Comparison of ENCODE assay signal across 2 cellular contexts in the genomic region with DNA sequence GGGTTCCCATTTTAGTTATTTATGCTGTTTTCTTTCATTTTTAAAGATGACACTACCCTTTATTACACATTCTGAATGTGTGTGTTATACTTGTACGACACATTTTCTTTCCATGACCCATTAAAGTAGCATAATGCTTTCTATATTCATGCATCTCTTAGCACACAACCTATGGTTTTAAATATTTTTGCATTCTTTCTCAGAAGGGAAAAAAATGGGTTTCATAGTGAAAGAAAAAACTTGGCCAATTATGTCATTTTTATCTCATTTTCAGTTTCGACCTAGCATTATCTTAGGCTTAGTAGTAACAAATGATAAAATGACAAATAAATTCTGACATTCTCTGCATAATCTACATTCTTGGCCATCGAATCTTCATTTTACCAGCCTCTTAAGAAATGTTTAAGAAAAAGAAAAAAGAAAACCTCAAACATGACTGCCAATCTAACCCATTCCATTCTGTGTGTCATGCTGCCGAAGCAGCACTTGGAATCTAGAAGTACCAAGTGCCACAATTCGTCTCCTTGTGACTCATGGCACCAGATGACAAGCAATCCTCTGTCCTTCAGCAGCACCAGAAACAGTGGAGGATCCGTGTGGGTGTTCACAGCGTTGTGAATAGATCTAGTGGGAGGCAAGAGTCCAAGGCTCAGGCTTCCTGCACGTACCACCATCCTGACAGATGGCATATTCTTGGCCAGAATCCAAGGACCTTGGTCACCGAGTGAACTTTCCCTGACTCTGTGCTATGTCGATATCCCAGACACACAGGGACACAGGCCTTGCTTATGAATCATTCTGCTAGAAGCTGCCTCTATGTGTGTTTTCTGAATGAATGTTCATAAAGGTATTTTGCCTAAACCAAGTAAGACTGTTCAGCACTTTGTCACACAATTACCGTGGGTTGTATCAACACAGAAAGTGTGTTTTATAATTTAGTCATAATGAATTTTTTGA.
TF ChIP-seq lines count a peak whose summit lies in the region.

No MANE protein-coding gene starts in this region.

TF ChIP-seq in HCT116, 20 proteins besides CTCF, POLR2A, EP300 and RAD21 (continued from another document):
- TF ChIP-seq CBX3 (IDR thresholded peaks at IDR 0.05; ENCODE audit: low read depth) (peak; percentile 99), ZNF274 (IDR thresholded peaks at IDR 0.05; ENCODE audit: low read depth, low read length) (no peak), SP1 (IDR thresholded peaks at IDR 0.05; ENCODE audit: low read depth) (peak; percentile 97), EGR1 (IDR thresholded peaks at IDR 0.05; ENCODE audit: low read depth) (peak; percentile 84), JUND (IDR thresholded peaks at IDR 0.05) (peak; percentile 97), CEBPB (IDR thresholded peaks at IDR 0.05; ENCODE audit: low read depth) (peak; percentile 92), POLR2AphosphoS5 (IDR thresholded peaks at IDR 0.05; ENCODE audit: low read depth, low read length) (peak; percentile 77), FOSL1 (IDR thresholded peaks at IDR 0.05; ENCODE audit: low read depth) (peak; percentile 92), YY1 (IDR thresholded peaks at IDR 0.05; ENCODE audit: extremely low read depth, insufficient replicate concordance, low read depth, low read length) (peak; percentile 6), EZH2phosphoT487 (IDR thresholded peaks at IDR 0.05; ENCODE audit: borderline replicate concordance) (no peak), MAX (IDR thresholded peaks at IDR 0.05) (peak; percentile 90), TCF7L2 (IDR thresholded peaks at IDR 0.05; ENCODE audit: borderline replicate concordance, extremely low read depth, insufficient read depth, insufficient read length) (peak; percentile 56), ATF3 (IDR thresholded peaks at IDR 0.05) (peak; percentile 60; the same call in 1 of the 2 replicates), REST (IDR thresholded peaks at IDR 0.05; ENCODE audit: low read depth) (no peak), EZH2 (IDR thresholded peaks at IDR 0.05) (no peak), SRF (IDR thresholded peaks at IDR 0.05; ENCODE audit: low read depth) (peak; percentile 80)

TF ChIP-seq in liver, 16 proteins besides CTCF, POLR2A, EP300 and RAD21 (continued from another document):
- TF ChIP-seq REST (IDR thresholded peaks at IDR 0.05) (no peak), NR2F2 (IDR thresholded peaks at IDR 0.05) (peak; percentile 71), ZBTB33 (IDR thresholded peaks at IDR 0.05) (no peak), ATF3 (IDR thresholded peaks at IDR 0.05) (no peak), HNF4A (conservative IDR thresholded peaks at IDR 0.05) (peak; percentile 9 to 13), JUND (IDR thresholded peaks at IDR 0.05) (peak; percentile 33 to 61), RXRA (IDR thresholded peaks at IDR 0.05) (peak; percentile 53 to 64), FOXA2 (IDR thresholded peaks at IDR 0.05) (no peak), FOXA1 (IDR thresholded peaks at IDR 0.05) (no peak)
